In genomic region chr10:100468322-100468721, GRCh38 we compare ENCODE assay signal across 37 cellular contexts. TPM values are rescaled to one million over a fixed set of nuclear protein-coding genes. Genes with fewer than 3 reads are reported as not detected.
"Had no signal": no experiment of that assay in that cellular context is flagged by ENCODE, and none has a peak within 500 bp of the region (broad histone marks: within the 10 kb centered on the region; RNA-seq: fewer than 3 reads in every experiment).

No MANE protein-coding gene starts in this region.

- H3K36me3 ChIP-seq: MG63 had no signal

- H3K9me3 ChIP-seq: MG63 had no signal

- DNase-seq: Karpas-422, Kasumi-1, MG63, MM.1S, MV-4-11, NCI-H1048, NCI-H1092, NCI-H1092 treated with DMSO at 0.1 percent for 48 hours, NCI-H1105, NCI-H1105 treated with DMSO at 0.1 percent for 48 hours, NCI-H1417, NCI-H1417 treated with DMSO at 0.1 percent for 48 hours, NCI-H1436, NCI-H1436 treated with DMSO at 0.1 percent for 48 hours, NCI-H146, NCI-H1694, NCI-H1694 treated with DMSO at 0.1 percent for 48 hours, NCI-H187, NCI-H187 treated with DMSO at 0.1 percent for 48 hours, NCI-H1930, NCI-H2029, NCI-H2029 treated with DMSO at 0.1 percent for 48 hours, NCI-H2081, NCI-H2081 treated with DMSO at 0.1 percent for 48 hours, NCI-H2107, NCI-H2171, NCI-H2171 treated with DMSO at 0.1 percent for 48 hours, NCI-H2227 treated with DMSO at 0.1 percent for 48 hours, NCI-H226, NCI-H345, NCI-H446, NCI-H446 treated with DMSO at 0.1 percent for 48 hours, NCI-H510A, NCI-H510A treated with DMSO at 0.1 percent for 48 hours had no signal

- H3K4me3 ChIP-seq: MG63 had no signal

RNA-seq across cellular contexts. Expression of gene WNT8B, which starts 5.5 kb away (rescaled TPM):
- total RNA-seq: LHCN-M2, M059J, MCF 10A had no signal
